Comparison of ENCODE assay signal across 23 cellular contexts in the genomic region with DNA sequence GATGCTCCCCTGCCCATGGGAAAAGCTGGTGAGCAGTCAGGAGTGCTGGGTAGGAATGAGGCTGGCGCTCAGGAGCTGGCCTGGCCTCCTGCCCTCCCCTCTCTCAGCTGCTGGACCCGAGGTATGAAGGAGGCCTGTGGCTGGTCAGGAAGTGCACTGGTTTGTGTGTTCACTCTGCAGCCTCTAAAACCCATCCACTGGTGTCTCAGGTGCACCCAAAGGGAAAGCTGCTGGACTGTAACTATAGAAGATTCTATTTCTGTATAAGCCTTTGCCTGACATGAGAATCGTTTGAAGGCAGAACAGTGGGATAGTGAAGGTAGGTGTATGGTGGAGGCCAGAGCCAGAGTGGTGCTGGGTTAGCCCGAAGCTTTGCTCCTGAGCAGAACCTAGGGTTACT. TPM values are rescaled to one million over a fixed set of nuclear protein-coding genes. Genes with fewer than 3 reads are reported as not detected.
DNase-seq lines count a peak whose midpoint lies in the region; ATAC-seq and TF ChIP-seq lines count a peak whose summit lies in the region.
"Had no signal": no experiment of that assay in that cellular context is flagged by ENCODE, and none has a peak within 500 bp of the region (broad histone marks: within the 10 kb centered on the region; RNA-seq: fewer than 3 reads in every experiment).

No MANE protein-coding gene starts in this region.

- peaks cover 96% of the 10 kb centered on the region for H3K36me3 Mint-ChIP-seq in activated T-helper 17 cell treated with anti-CD3 and anti-CD28 coated beads, Interleukin-2, amount 50 U/mL, for 72 hours (ENCODE audit: low read depth)
- peaks cover 50% of the 10 kb centered on the region for H3K36me3 Mint-ChIP-seq in central memory CD8-positive, alpha-beta T cell (ENCODE audit: insufficient read depth)

- H3K4me3 ChIP-seq in spleen = no peak overlapping the region
- H3K4me3 ChIP-seq: A549; BLaER1 treated with 17β-estradiol and CSF1 and Interleukin-3, amounts not matched to agents 10 nM and 100 nM; GM23338 had no signal

- peak overlapping the region; percentile 51 for H3K27ac Mint-ChIP-seq in activated T-helper 17 cell treated with anti-CD3 and anti-CD28 coated beads, Interleukin-2, amount 50 U/mL, for 72 hours
- H3K27ac Mint-ChIP-seq in central memory CD8-positive, alpha-beta T cell (ENCODE audit: low read depth) = peak overlapping the region; percentile 46
- H3K27ac Mint-ChIP-seq: CD4-positive, alpha-beta T cell; GM23338 had no signal

- H3K36me3 ChIP-seq in spleen = peaks cover 0 to 100% (median 98%) of the 10 kb centered on the region in 6 donors
- H3K36me3 ChIP-seq: BE2C had no signal

- H3K4me1 ChIP-seq in spleen = no peaks in the 10 kb centered on the region
- H3K4me1 ChIP-seq: A549; BE2C; BLaER1 treated with 17β-estradiol and CSF1 and Interleukin-3, amounts not matched to agents 10 nM and 100 nM had no signal

- intact Hi-C loops in spleen (cut with DNase I; ENCODE audit: low total_unique reads) = no loop called here

- peaks cover 13% of the 10 kb centered on the region for H3K4me1 Mint-ChIP-seq in activated T-helper 17 cell treated with anti-CD3 and anti-CD28 coated beads, Interleukin-2, amount 50 U/mL, for 72 hours
- H3K4me1 Mint-ChIP-seq in central memory CD8-positive, alpha-beta T cell = peaks cover 7% of the 10 kb centered on the region
- H3K4me1 Mint-ChIP-seq: GM23338, H9 had no signal

- no peak overlapping the region for H3K4me3 Mint-ChIP-seq in activated T-helper 17 cell treated with anti-CD3 and anti-CD28 coated beads, Interleukin-2, amount 50 U/mL, for 72 hours
- H3K4me3 Mint-ChIP-seq in central memory CD8-positive, alpha-beta T cell = no peak overlapping the region
- H3K4me3 Mint-ChIP-seq: CD14-positive monocyte; CD4-positive, alpha-beta T cell; CD8-positive, alpha-beta memory T cell; GM23338; H9 had no signal

- TF ChIP-seq CTCF in spleen (IDR thresholded peaks at IDR 0.05 in 8 of 11, conservative IDR thresholded peaks at IDR 0.05 in 3 of 11) = no peak

- no peak for TF ChIP-seq POLR2A in spleen (IDR thresholded peaks at IDR 0.05)

- no peak overlapping the region for H3K27ac ChIP-seq in spleen
- H3K27ac ChIP-seq: A549; BLaER1 treated with 17β-estradiol and CSF1 and Interleukin-3, amounts not matched to agents 10 nM and 100 nM had no signal

- peaks cover under 1% of the 10 kb centered on the region for H3K27me3 Mint-ChIP-seq in activated T-helper 17 cell treated with anti-CD3 and anti-CD28 coated beads, Interleukin-2, amount 50 U/mL, for 72 hours
- no peaks in the 10 kb centered on the region for H3K27me3 Mint-ChIP-seq in central memory CD8-positive, alpha-beta T cell

- H3K9me3 ChIP-seq in spleen = no peaks in the 10 kb centered on the region
- H3K9me3 ChIP-seq: A549; BE2C; BLaER1 treated with 17β-estradiol and CSF1 and Interleukin-3, amounts not matched to agents 10 nM and 100 nM had no signal

- no peak for DNase-seq in central memory CD8-positive, alpha-beta T cell (ENCODE audit: low spot score in 2 of 2)
- DNase-seq in spleen (peak; percentile 15), cortex of kidney (lab: John Stamatoyannopoulos, UW) (no peak), SIG-M5 treated with dmso at 0.1 percent for 504 hours (lab: John Stamatoyannopoulos, UW; ENCODE audit: unreplicated experiment) (no peak)
- DNase-seq: 8988T; ACHN; AML-193; BE2C; CD4-positive, alpha-beta T cell; DMS53; DMS79 treated with DMSO at 0.1 percent for 48 hours; GF-D8; H9 had no signal

- H3K9me3 Mint-ChIP-seq in activated T-helper 17 cell treated with anti-CD3 and anti-CD28 coated beads, Interleukin-2, amount 50 U/mL, for 72 hours = no peaks in the 10 kb centered on the region
- H3K9me3 Mint-ChIP-seq in central memory CD8-positive, alpha-beta T cell = no peaks in the 10 kb centered on the region
- H3K9me3 Mint-ChIP-seq: CD4-positive, alpha-beta T cell; CD8-positive, alpha-beta memory T cell; GM23338; H9 had no signal

- no peak for ATAC-seq in activated T-helper 17 cell treated with anti-CD3 and anti-CD28 coated beads, Interleukin-2, amount 50 U/mL, for 72 hours (replicated peaks)
- ATAC-seq in central memory CD8-positive, alpha-beta T cell (replicated peaks; ENCODE audit: extremely low read depth, poor library complexity, severe bottlenecking) = no peak
- ATAC-seq in GM21447 (IDR thresholded peaks at IDR 0.05; ENCODE audit: unreplicated experiment) (no peak), HG03460 (IDR thresholded peaks at IDR 0.05; ENCODE audit: unreplicated experiment) (no peak)
- ATAC-seq: A549, GM23338, HCT116 had no signal

- WGBS in spleen, 5 donors = 83 to 89% (median 87%) methylated on average over 4 of the region's 4 CpGs

- H3K27me3 ChIP-seq in spleen (replicated peaks in 1 of 7) = peaks cover 0 to 1% (median 0%) of the 10 kb centered on the region in 7 donors
- H3K27me3 ChIP-seq: BE2C had no signal

RNA-seq across cellular contexts. Expression of gene CPNE9, which starts 5.7 kb away (rescaled TPM):
- under 1 TPM; 0.32 to 0.54 TPM for total RNA-seq in activated T-helper 17 cell treated with anti-CD3 and anti-CD28 coated beads, Interleukin-2, amount 50 U/mL, for 72 hours
- under 1 TPM in 1 of 7 donors, not detected in 6; 0.63 TPM for total RNA-seq in spleen
- polyA plus RNA-seq in spleen = under 1 TPM; 0.15 to 0.22 (median 0.17) TPM
- total RNA-seq: Daoy had no signal
- polyA plus RNA-seq: CD8-positive, alpha-beta memory T cell had no signal

RNA-seq across cellular contexts. Expression of gene BRPF1, which starts 33.6 kb away (rescaled TPM):
- total RNA-seq in activated T-helper 17 cell treated with anti-CD3 and anti-CD28 coated beads, Interleukin-2, amount 50 U/mL, for 72 hours = 10 to 100 TPM; 22.7 to 31.0 TPM
- total RNA-seq in spleen = 10 to 100 TPM; 24.9 to 31.9 (median 27.0) TPM
- 1 to 10 TPM; 5.5 to 9.3 (median 6.4) TPM for polyA plus RNA-seq in spleen

RNA-seq across cellular contexts. Expression of gene MTMR14, which starts 48.6 kb away (rescaled TPM):
- 10 to 100 TPM; 49.7 to 54.8 TPM for total RNA-seq in activated T-helper 17 cell treated with anti-CD3 and anti-CD28 coated beads, Interleukin-2, amount 50 U/mL, for 72 hours
- total RNA-seq in spleen = 10 to 100 TPM; 55.2 to 84.6 (median 67.2) TPM
- 10 to 100 TPM; 43.5 to 47.8 (median 45.1) TPM for polyA plus RNA-seq in spleen

RNA-seq across cellular contexts. Expression of gene OGG1, which starts 51.9 kb away (rescaled TPM):
- total RNA-seq in activated T-helper 17 cell treated with anti-CD3 and anti-CD28 coated beads, Interleukin-2, amount 50 U/mL, for 72 hours = 10 to 100 TPM; 37.4 to 52.3 TPM
- total RNA-seq in spleen = 10 to 100 TPM; 22.0 to 34.5 (median 28.1) TPM
- polyA plus RNA-seq in spleen = 10 to 100 TPM in 2 of 3 donors, 1 to 10 TPM in 1; 9.3 to 16.7 (median 15.9) TPM
